9 cellular contexts compared by ENCODE assay signal in genomic region chr1:64539808-64540207, GRCh38.
DNase-seq lines count a peak whose midpoint lies in the region; ATAC-seq and TF ChIP-seq lines count a peak whose summit lies in the region.
"Had no signal": no experiment of that assay in that cellular context is flagged by ENCODE, and none has a peak within 500 bp of the region (broad histone marks: within the 10 kb centered on the region; RNA-seq: fewer than 3 reads in every experiment).

No MANE protein-coding gene starts in this region.

- peaks cover 45% of the 10 kb centered on the region for H3K4me1 ChIP-seq in neural progenitor cell

- H3K4me3 Mint-ChIP-seq in neural progenitor cell: peak overlapping the region; percentile 34

- DNase-seq in AG10803 (ENCODE audit: low read depth): peak; percentile 47
- DNase-seq in NCI-H69 (lab: John Stamatoyannopoulos, UW): peak; percentile 89
- DNase-seq in fibroblast of mammary gland (ENCODE audit: low read depth): peak; percentile 76
- no peak for DNase-seq in neural progenitor cell (ENCODE audit: low spot score)
- DNase-seq in NCI-H748 (lab: John Stamatoyannopoulos, UW; ENCODE audit: unreplicated experiment): no peak
- DNase-seq in UCSD-AML1 (lab: John Stamatoyannopoulos, UW; ENCODE audit: unreplicated experiment): no peak
- DNase-seq in activated CD4-positive, CD25-positive, alpha-beta regulatory T cell treated with anti-CD3 and anti-CD28 coated beads, Interleukin-2, amount 50 U/mL, for 72 hours: no peak
- DNase-seq: activated CD4-positive, alpha-beta T cell treated with anti-CD3 and anti-CD28 coated beads, Interleukin-2, amount 50 U/mL, for 4 hours had no signal

- H3K4me3 ChIP-seq in AG10803 (ENCODE audit: low read length) (peak overlapping the region; percentile 41), fibroblast of mammary gland (ENCODE audit: control insufficient read depth, low read depth, low read length) (peak overlapping the region; percentile 22), neural progenitor cell (no peak overlapping the region)

- H3K4me1 Mint-ChIP-seq in neural progenitor cell: peaks cover 84% of the 10 kb centered on the region

- no peak overlapping the region for H2AFZ ChIP-seq in neural progenitor cell (replicated peaks)

- H3K79me2 ChIP-seq in neural progenitor cell (ENCODE audit: low read depth): peaks cover 100% of the 10 kb centered on the region

- no peaks in the 10 kb centered on the region for H3K27me3 ChIP-seq in neural progenitor cell

- H3K36me3 Mint-ChIP-seq in neural progenitor cell: peaks cover 3% of the 10 kb centered on the region

- H3K9me3 ChIP-seq in neural progenitor cell (ENCODE audit: low read depth): no peaks in the 10 kb centered on the region

- H4K20me1 ChIP-seq in neural progenitor cell (ENCODE audit: low read depth): peaks cover 83% of the 10 kb centered on the region

- no peak for ATAC-seq in GM18520 (IDR thresholded peaks at IDR 0.05; ENCODE audit: unreplicated experiment)

- peaks cover 14% of the 10 kb centered on the region for H3F3A ChIP-seq in neural progenitor cell (ENCODE audit: low read depth)

- no peak for TF ChIP-seq CTCF in AG10803 (conservative IDR thresholded peaks at IDR 0.05; ENCODE audit: low read length)
- TF ChIP-seq CTCF in fibroblast of mammary gland (conservative IDR thresholded peaks at IDR 0.05; ENCODE audit: control insufficient read depth, insufficient read depth, low read depth, low read length): no peak
- TF ChIP-seq CTCF in neural progenitor cell (IDR thresholded peaks at IDR 0.05): no peak

- no peak overlapping the region for H3K27ac ChIP-seq in neural progenitor cell

- H3K4me2 ChIP-seq in neural progenitor cell: peak overlapping the region; percentile 40

- H3K27ac Mint-ChIP-seq in neural progenitor cell: peak overlapping the region; percentile 71

- H3K27me3 Mint-ChIP-seq in neural progenitor cell (ENCODE audit: insufficient read depth, low read depth): no peaks in the 10 kb centered on the region

- no peaks in the 10 kb centered on the region for H3K9me3 Mint-ChIP-seq in neural progenitor cell

- H3K9ac ChIP-seq in neural progenitor cell: no peak overlapping the region

- no peaks in the 10 kb centered on the region for H3K36me3 ChIP-seq in neural progenitor cell

Comparison
In these comparisons a context has a peak if more than half of its experiments do, and no peak if none do; other contexts are left out.
1. DNase-seq: peak in AG10803 (single experiment), NCI-H69 (single experiment) and fibroblast of mammary gland (single experiment); none in neural progenitor cell (single experiment), NCI-H748 (single experiment), UCSD-AML1 (single experiment) and activated CD4-positive, CD25-positive, alpha-beta regulatory T cell treated with anti-CD3 and anti-CD28 coated beads, Interleukin-2, amount 50 U/mL, for 72 hours (single experiment).